ENCODE assay signal across 16 cellular contexts in genomic region chr2:51027968-51028367, GRCh38. TPM values are rescaled to one million over a fixed set of nuclear protein-coding genes. Genes with fewer than 3 reads are reported as not detected.
"Had no signal": no experiment of that assay in that cellular context is flagged by ENCODE, and none has a peak within 500 bp of the region (broad histone marks: within the 10 kb centered on the region; RNA-seq: fewer than 3 reads in every experiment).

No MANE protein-coding gene starts in this region.

- DNase-seq: activated CD4-positive, alpha-beta T cell treated with anti-CD3 and anti-CD28 coated beads, Interleukin-2, amount 10 ng/mL, durations not matched to agents 24 days and 14 days; activated CD4-positive, CD25-positive, alpha-beta regulatory T cell; activated CD8-positive, alpha-beta memory T cell treated with anti-CD3 and anti-CD28 coated beads, Interleukin-2, amount 50 U/mL, for 4 hours; activated CD8-positive, alpha-beta T cell treated with anti-CD3 and anti-CD28 coated beads, Interleukin-2, amount 10 ng/mL, durations not matched to agents 7 days and 5 days; activated gamma-delta T cell treated with Interleukin-2 at 50 U/mL for 16 hours; activated T-cell treated with anti-CD3 and anti-CD28 coated beads, Interleukin-2, amount 50 U/mL, for 72 hours; body of pancreas; effector memory CD8-positive, alpha-beta T cell; foreskin keratinocyte; immature natural killer cell; mammary epithelial cell; stimulated activated CD4-positive, alpha-beta T cell treated with anti-CD3 and anti-CD28 coated beads, Interleukin-4, amount 100 ng/mL, for 24 hours; stimulated activated naive CD4-positive, alpha-beta T cell; trophoblast cell had no signal

- H3K36me3 ChIP-seq: right atrium auricular region had no signal

- H3K9me3 ChIP-seq: body of pancreas, right atrium auricular region had no signal

- H3K27me3 ChIP-seq: body of pancreas had no signal

- H3K4me3 ChIP-seq: body of pancreas, right atrium auricular region, skin epidermis had no signal

- H3K4me1 ChIP-seq: foreskin keratinocyte, right atrium auricular region had no signal

- ATAC-seq: activated CD8-positive, alpha-beta T cell treated with anti-CD3 and anti-CD28 coated beads, Interleukin-2, amount 10 ng/mL, durations not matched to agents 7 days and 5 days; activated T-cell treated with anti-CD3 and anti-CD28 coated beads, Interleukin-2, amount 50 U/mL, for 72 hours; body of pancreas; effector memory CD8-positive, alpha-beta T cell; foreskin keratinocyte had no signal

- H3K27ac ChIP-seq: body of pancreas, foreskin keratinocyte, right atrium auricular region, skin epidermis had no signal

RNA-seq across cellular contexts. Expression of gene NRXN1, which starts 4.0 kb away (rescaled TPM):
- total RNA-seq: activated CD8-positive, alpha-beta T cell treated with anti-CD3 and anti-CD28 coated beads, Interleukin-2, amount 10 ng/mL, durations not matched to agents 7 days and 5 days; activated T-cell treated with anti-CD3 and anti-CD28 coated beads, Interleukin-2, amount 50 U/mL, for 72 hours; foreskin keratinocyte had no signal
